37 cellular contexts compared by ENCODE assay signal in the genomic region with DNA sequence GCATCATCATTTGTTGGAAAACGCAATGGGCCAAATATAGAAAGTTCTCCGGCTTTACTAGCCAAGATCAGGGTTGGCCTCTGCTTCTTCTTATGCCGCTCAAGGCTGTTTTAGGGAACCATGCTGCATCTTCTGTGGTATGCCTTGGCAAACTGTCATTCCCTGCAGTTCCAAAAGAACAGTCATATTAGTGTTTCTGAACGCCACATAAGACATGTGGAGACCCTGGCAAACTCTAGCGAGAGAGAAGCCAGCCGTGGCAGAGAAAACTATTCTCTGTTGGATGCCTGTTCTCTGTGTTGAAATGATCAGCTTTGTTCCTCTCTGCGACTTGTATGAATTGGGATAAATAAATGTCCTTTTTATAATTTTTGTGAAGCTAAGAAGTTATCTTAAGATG. TPM values are rescaled to one million over a fixed set of nuclear protein-coding genes. Genes with fewer than 3 reads are reported as not detected.
"Had no signal": no experiment of that assay in that cellular context is flagged by ENCODE, and none has a peak within 500 bp of the region (broad histone marks: within the 10 kb centered on the region; RNA-seq: fewer than 3 reads in every experiment).

No MANE protein-coding gene starts in this region.

- DNase-seq: activated CD4-positive, alpha-beta T cell treated with anti-CD3 and anti-CD28 coated beads, Interleukin-2, amount 10 ng/mL, durations not matched to agents 24 days and 14 days; activated CD4-positive, alpha-beta T cell treated with anti-CD3 and anti-CD28 coated beads, Interleukin-2, amount 50 U/mL, for 4 hours; activated CD8-positive, alpha-beta T cell treated with anti-CD3 and anti-CD28 coated beads for 36 hours; activated gamma-delta T cell; activated naive CD4-positive, alpha-beta T cell treated with anti-CD3 and anti-CD28 coated beads for 36 hours; activated T-cell treated with anti-CD3 and anti-CD28 coated beads, Interleukin-2, amount 50 U/mL, for 1 hour; activated T-cell treated with anti-CD3 and anti-CD28 coated beads, Interleukin-2, amount 50 U/mL, for 72 hours; adrenal gland; body of pancreas; Kasumi-1; KG1; MG63; MV-4-11; NCI-H1092 treated with DMSO at 0.1 percent for 48 hours; NCI-H1417; NCI-H146; NCI-H187; NCI-H2029 treated with DMSO at 0.1 percent for 48 hours; NCI-H2107; NCI-H2171; NCI-H510A; NCI-H526; NCI-H748 treated with DMSO at 0.1 percent for 48 hours; NK-92 treated with Interleukin-12 subunit alpha and Interleukin-12 subunit beta, amount 100 ng/mL, for 24 hours; PC-3; Peyer's patch; RPMI8226; SHP77 treated with DMSO at 0.1 percent for 48 hours; SK-N-SH had no signal

- H3K27me3 Mint-ChIP-seq: activated CD4-positive, alpha-beta T cell treated with anti-CD3 and anti-CD28 coated beads, Interleukin-2, amount 10 ng/mL, durations not matched to agents 24 days and 14 days; activated CD8-positive, alpha-beta T cell treated with anti-CD3 and anti-CD28 coated beads for 36 hours had no signal

- H3K27ac Mint-ChIP-seq: activated CD4-positive, alpha-beta T cell treated with anti-CD3 and anti-CD28 coated beads, Interleukin-2, amount 10 ng/mL, durations not matched to agents 24 days and 14 days; activated CD8-positive, alpha-beta T cell treated with anti-CD3 and anti-CD28 coated beads for 36 hours; activated naive CD4-positive, alpha-beta T cell treated with anti-CD3 and anti-CD28 coated beads for 36 hours; activated naive CD4-positive, alpha-beta T cell treated with anti-CD3 and anti-CD28 coated beads, Interleukin-2, amount 50 U/mL, for 72 hours; activated T-cell treated with anti-CD3 and anti-CD28 coated beads, Interleukin-2, amount 50 U/mL, for 72 hours; activated T-helper 2 cell treated with anti-CD3 and anti-CD28 coated beads, Interferon-gamma antibody, Interleukin-2, Interleukin-4, amounts not matched to agents 10 μg/mL and 5 μg/mL and 100 μg/mL, durations not matched to agents 14 hours and 24 hours and 36 hours; T-helper 1 cell treated with Interleukin-12 subunit alpha and Interleukin-12 subunit beta and Interleukin-4 antibody, amounts not matched to agents 30 μg/mL and 1 μg/mL, for 36 hours; T-helper 2 cell treated with Interferon-gamma antibody and Interleukin-4, amounts not matched to agents 5 μg/mL and 100 μg/mL, for 36 hours had no signal

- H3K27ac ChIP-seq: adrenal gland, body of pancreas, breast epithelium, Peyer's patch, SJSA1 had no signal

- H3K9me3 Mint-ChIP-seq: activated CD4-positive, alpha-beta T cell treated with anti-CD3 and anti-CD28 coated beads, Interleukin-2, amount 10 ng/mL, durations not matched to agents 24 days and 14 days; activated CD8-positive, alpha-beta T cell treated with anti-CD3 and anti-CD28 coated beads for 36 hours; activated naive CD4-positive, alpha-beta T cell treated with anti-CD3 and anti-CD28 coated beads for 36 hours; activated naive CD4-positive, alpha-beta T cell treated with anti-CD3 and anti-CD28 coated beads, Interleukin-2, amount 50 U/mL, for 72 hours; activated T-cell treated with anti-CD3 and anti-CD28 coated beads, Interleukin-2, amount 50 U/mL, for 72 hours; activated T-helper 2 cell treated with anti-CD3 and anti-CD28 coated beads, Interferon-gamma antibody, Interleukin-2, Interleukin-4, amounts not matched to agents 10 μg/mL and 5 μg/mL and 100 μg/mL, durations not matched to agents 14 hours and 24 hours and 36 hours; T-helper 1 cell treated with Interleukin-12 subunit alpha and Interleukin-12 subunit beta and Interleukin-4 antibody, amounts not matched to agents 30 μg/mL and 1 μg/mL, for 36 hours; T-helper 2 cell treated with Interferon-gamma antibody and Interleukin-4, amounts not matched to agents 5 μg/mL and 100 μg/mL, for 36 hours had no signal

- H3K4me3 Mint-ChIP-seq: activated CD4-positive, alpha-beta T cell treated with anti-CD3 and anti-CD28 coated beads, Interleukin-2, amount 10 ng/mL, durations not matched to agents 24 days and 14 days; activated CD8-positive, alpha-beta T cell treated with anti-CD3 and anti-CD28 coated beads for 36 hours; activated naive CD4-positive, alpha-beta T cell treated with anti-CD3 and anti-CD28 coated beads for 36 hours; activated T-cell treated with anti-CD3 and anti-CD28 coated beads, Interleukin-2, amount 50 U/mL, for 72 hours; T-helper 1 cell treated with Interleukin-12 subunit alpha and Interleukin-12 subunit beta and Interleukin-4 antibody, amounts not matched to agents 30 μg/mL and 1 μg/mL, for 36 hours; T-helper 2 cell treated with Interferon-gamma antibody and Interleukin-4, amounts not matched to agents 5 μg/mL and 100 μg/mL, for 36 hours had no signal

- ATAC-seq: activated CD8-positive, alpha-beta T cell treated with anti-CD3 and anti-CD28 coated beads for 36 hours; activated naive CD4-positive, alpha-beta T cell treated with anti-CD3 and anti-CD28 coated beads, Interleukin-2, amount 50 U/mL, for 72 hours; activated T-cell treated with anti-CD3 and anti-CD28 coated beads, Interleukin-2, amount 50 U/mL, for 72 hours; body of pancreas; PC-3 had no signal

RNA-seq across cellular contexts. Expression of a gene that starts 34.8 kb away (rescaled TPM):
- total RNA-seq: activated CD4-positive, alpha-beta T cell treated with anti-CD3 and anti-CD28 coated beads, Interleukin-2, amount 10 ng/mL, durations not matched to agents 24 days and 14 days; activated CD8-positive, alpha-beta memory T cell treated with anti-CD3 and anti-CD28 coated beads for 36 hours; activated CD8-positive, alpha-beta T cell treated with anti-CD3 and anti-CD28 coated beads for 36 hours; activated naive CD4-positive, alpha-beta T cell treated with anti-CD3 and anti-CD28 coated beads for 36 hours; activated naive CD4-positive, alpha-beta T cell treated with anti-CD3 and anti-CD28 coated beads, Interleukin-2, amount 50 U/mL, for 72 hours; activated T-helper 2 cell treated with anti-CD3 and anti-CD28 coated beads, Interferon-gamma antibody, Interleukin-2, Interleukin-4, amounts not matched to agents 10 μg/mL and 5 μg/mL and 100 μg/mL, durations not matched to agents 14 hours and 24 hours and 36 hours; adrenal gland; astrocyte; body of pancreas; breast epithelium; PC-3; Peyer's patch; SJSA1 had no signal
